Comparison of ENCODE assay signal across 14 cellular contexts in genomic region chr4:45120163-45120562, GRCh38.
A peak's percentile ranks its signal among the peaks of the same experiment; 100 is the strongest.
DNase-seq lines count a peak whose midpoint lies in the region; ATAC-seq and TF ChIP-seq lines count a peak whose summit lies in the region.
"Had no signal": no experiment of that assay in that cellular context is flagged by ENCODE, and none has a peak within 500 bp of the region (broad histone marks: within the 10 kb centered on the region; RNA-seq: fewer than 3 reads in every experiment).

No MANE protein-coding gene starts in this region.

- in situ Hi-C loops in HAP-1 (cut with MboI; ENCODE audit: low sequenced_read_pairs): no loop called here
- in situ Hi-C loops in brain microvascular endothelial cell (cut with HindIII; ENCODE audit: low pct_ligation_motif_present, low sequenced_read_pairs): no loop called here

- H3K4me1 ChIP-seq in HAP-1: no peaks in the 10 kb centered on the region

- H3K36me3 ChIP-seq in HAP-1 (replicated peaks) (no peaks in the 10 kb centered on the region), brain microvascular endothelial cell (replicated peaks) (no peaks in the 10 kb centered on the region)
- H3K36me3 ChIP-seq: esophagus muscularis mucosa, stomach had no signal

- ATAC-seq in GM21360 (IDR thresholded peaks at IDR 0.05; ENCODE audit: unreplicated experiment) (peak; percentile 79), HG03442 (IDR thresholded peaks at IDR 0.05; ENCODE audit: unreplicated experiment) (peak; percentile 91), HG03571 (IDR thresholded peaks at IDR 0.05; ENCODE audit: unreplicated experiment) (no peak)

- DNase-seq in GM12865 (ENCODE audit: low read depth) (peak; percentile 76), fibroblast of pulmonary artery (ENCODE audit: low read depth) (peak; percentile 0), GOT3 (lab: John Stamatoyannopoulos, UW) (no peak), HAP-1 (ENCODE audit: low spot score in 2 of 2) (no peak), brain microvascular endothelial cell (no peak)
- DNase-seq: activated T-cell treated with anti-CD3 and anti-CD28 coated beads for 4 hours; immature natural killer cell; MV-4-11; stimulated activated CD4-positive, alpha-beta T cell treated with anti-CD3 and anti-CD28 coated beads, Interleukin-2, amount 100 ng/mL, for 24 hours; stomach had no signal

- no peaks in the 10 kb centered on the region for H3K9me3 ChIP-seq in HAP-1
- H3K9me3 ChIP-seq: esophagus muscularis mucosa, stomach had no signal

- H3K27me3 ChIP-seq in HAP-1 (ENCODE audit: low read depth) (no peaks in the 10 kb centered on the region), brain microvascular endothelial cell (replicated peaks) (no peaks in the 10 kb centered on the region)
- H3K27me3 ChIP-seq: esophagus muscularis mucosa, stomach had no signal

- TF ChIP-seq CTCF in GM12865 (IDR thresholded peaks at IDR 0.05; ENCODE audit: insufficient read depth, low read depth, low read length, missing control alignments) (no peak), fibroblast of pulmonary artery (IDR thresholded peaks at IDR 0.05; ENCODE audit: low read length, missing control alignments) (no peak), brain microvascular endothelial cell (IDR thresholded peaks at IDR 0.05; ENCODE audit: low read depth, low read length, missing control alignments) (no peak)

- H3K4me3 ChIP-seq in GM12865 (ENCODE audit: low read depth, low read length): peak overlapping the region; percentile 36; the same call in 1 of the 2 replicates
- H3K4me3 ChIP-seq in fibroblast of pulmonary artery (replicated peaks; ENCODE audit: low read depth, low read length): no peak overlapping the region
- H3K4me3 ChIP-seq in HAP-1: no peak overlapping the region
- H3K4me3 ChIP-seq in brain microvascular endothelial cell (ENCODE audit: low read depth, low read length): no peak overlapping the region
- H3K4me3 ChIP-seq: esophagus muscularis mucosa, stomach had no signal

- no peak overlapping the region for H3K27ac ChIP-seq in brain microvascular endothelial cell
- H3K27ac ChIP-seq: stomach had no signal

Comparison
In these comparisons a context has a peak if more than half of its experiments do, and no peak if none do; other contexts are left out.
1. DNase-seq: peak in GM12865 (single experiment) and fibroblast of pulmonary artery (single experiment); none in GOT3 (single experiment), HAP-1 (0 of 2) and brain microvascular endothelial cell (single experiment).